In the genomic region with DNA sequence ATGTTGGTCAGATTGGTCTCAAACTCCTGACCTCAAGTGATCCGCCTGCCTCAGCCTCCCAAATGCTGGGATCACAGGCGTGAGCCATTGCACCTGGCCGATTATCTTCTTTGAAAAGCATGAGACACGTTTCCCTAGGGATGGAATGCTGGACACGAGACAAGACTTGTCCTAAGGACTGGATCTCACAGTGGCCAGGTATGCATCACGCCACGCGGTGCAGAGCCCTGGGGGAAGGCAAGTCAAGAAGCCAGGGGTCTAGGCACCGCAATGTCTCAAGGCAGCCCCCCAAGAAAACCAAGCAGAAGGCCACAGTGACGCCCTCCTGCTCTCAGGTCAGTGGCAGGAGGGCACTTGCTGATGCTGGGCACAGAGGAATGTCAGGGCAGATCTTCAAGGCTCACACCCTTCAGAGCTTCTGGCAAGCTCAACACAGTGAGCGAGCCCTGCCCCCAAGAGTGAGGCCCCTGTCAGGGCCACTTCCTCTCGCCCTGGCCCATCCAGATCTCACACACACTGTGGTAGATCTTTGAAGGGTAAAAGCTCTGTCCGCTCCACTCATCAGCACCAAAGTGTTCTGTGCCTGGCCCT, we compare ENCODE assay signal across 11 cellular contexts.
A peak's percentile ranks its signal among the peaks of the same experiment; 100 is the strongest.
DNase-seq lines count a peak whose midpoint lies in the region; ATAC-seq, FAIRE-seq and TF ChIP-seq lines count a peak whose summit lies in the region.
"Had no signal": no experiment of that assay in that cellular context is flagged by ENCODE, and none has a peak within 500 bp of the region (broad histone marks: within the 10 kb centered on the region; RNA-seq: fewer than 3 reads in every experiment).

No MANE protein-coding gene starts in this region.

- H3K4me1 ChIP-seq in skeletal muscle tissue (ENCODE audit: control insufficient read depth in 3 of 3, insufficient read depth in 3 of 3, low read length in 3 of 3) = peaks cover 37 to 59% (median 41%) of the 10 kb centered on the region in 3 donors

- no peak for FAIRE-seq in GM12892 (lab: Jason Lieb, UNC)

- H3K4me1 Mint-ChIP-seq in T-helper 1 cell treated with Interleukin-12 subunit alpha and Interleukin-12 subunit beta and Interleukin-4 antibody, amounts not matched to agents 30 μg/mL and 1 μg/mL, for 36 hours (ENCODE audit: low read depth) = peaks cover 60% of the 10 kb centered on the region
- peaks cover 49% of the 10 kb centered on the region for H3K4me1 Mint-ChIP-seq in activated T-helper 17 cell treated with anti-CD3 and anti-CD28 coated beads, Interleukin-2, amount 50 U/mL, for 72 hours

- no peak overlapping the region for H3K4me3 ChIP-seq in skeletal muscle tissue (ENCODE audit: low read length in 3 of 3)

- H3K9me3 ChIP-seq in skeletal muscle tissue (ENCODE audit: control insufficient read depth in 3 of 3, low read length in 3 of 3) = no peaks in the 10 kb centered on the region

- H3K27me3 Mint-ChIP-seq in T-helper 1 cell treated with Interleukin-12 subunit alpha and Interleukin-12 subunit beta and Interleukin-4 antibody, amounts not matched to agents 30 μg/mL and 1 μg/mL, for 36 hours (ENCODE audit: low read depth) = no peaks in the 10 kb centered on the region
- no peaks in the 10 kb centered on the region for H3K27me3 Mint-ChIP-seq in activated T-helper 17 cell treated with anti-CD3 and anti-CD28 coated beads, Interleukin-2, amount 50 U/mL, for 72 hours
- H3K27me3 Mint-ChIP-seq: stimulated activated naive B cell treated with anti-CD40 and anti-IgM and Interleukin-4, amounts not matched to agents 10 μg/mL and 1 μg/mL and 100 μg/mL, for 72 hours had no signal

- intact Hi-C loops in left ventricle myocardium superior (cut with micrococcal nuclease) = no loop called here

- DNase-seq in T-helper 1 cell (no peak), left ventricle myocardium superior (peak; percentile 61), KBM-7 (no peak), medulla oblongata (ENCODE audit: extremely low spot score) (no peak), GM12892 (ENCODE audit: insufficient read length) (no peak)
- DNase-seq: activated gamma-delta T cell treated with Interleukin-2 at 50 U/mL for 16 hours; stimulated activated naive B cell treated with anti-CD40 and anti-IgM and Interleukin-4, amounts not matched to agents 10 μg/mL and 1 μg/mL and 100 μg/mL, for 72 hours had no signal

- no peaks in the 10 kb centered on the region for H3K9me3 Mint-ChIP-seq in T-helper 1 cell treated with Interleukin-12 subunit alpha and Interleukin-12 subunit beta and Interleukin-4 antibody, amounts not matched to agents 30 μg/mL and 1 μg/mL, for 36 hours
- no peaks in the 10 kb centered on the region for H3K9me3 Mint-ChIP-seq in activated T-helper 17 cell treated with anti-CD3 and anti-CD28 coated beads, Interleukin-2, amount 50 U/mL, for 72 hours
- H3K9me3 Mint-ChIP-seq: stimulated activated naive B cell treated with anti-CD40 and anti-IgM and Interleukin-4, amounts not matched to agents 10 μg/mL and 1 μg/mL and 100 μg/mL, for 72 hours had no signal

- H3K27ac ChIP-seq in skeletal muscle tissue (ENCODE audit: low read depth, low read length) = peak overlapping the region; percentile 28
- H3K27ac ChIP-seq: 22Rv1 had no signal

- no peaks in the 10 kb centered on the region for H3K27me3 ChIP-seq in skeletal muscle tissue (ENCODE audit: control insufficient read depth in 3 of 3, insufficient read depth in 3 of 3, low read length in 3 of 3)

- peak overlapping the region; percentile 36 for H3K27ac Mint-ChIP-seq in T-helper 1 cell treated with Interleukin-12 subunit alpha and Interleukin-12 subunit beta and Interleukin-4 antibody, amounts not matched to agents 30 μg/mL and 1 μg/mL, for 36 hours
- peak overlapping the region; percentile 86 for H3K27ac Mint-ChIP-seq in activated T-helper 17 cell treated with anti-CD3 and anti-CD28 coated beads, Interleukin-2, amount 50 U/mL, for 72 hours

- H3K36me3 ChIP-seq in skeletal muscle tissue (ENCODE audit: control insufficient read depth in 3 of 3, insufficient read depth in 3 of 3, low read length in 3 of 3) = peaks cover 0 to 2% (median 2%) of the 10 kb centered on the region in 3 donors

- TF ChIP-seq POLR2A in GM12892 (IDR thresholded peaks at IDR 0.05; ENCODE audit: low read depth, low read length) = no peak

- peaks cover 12% of the 10 kb centered on the region for H3K36me3 Mint-ChIP-seq in T-helper 1 cell treated with Interleukin-12 subunit alpha and Interleukin-12 subunit beta and Interleukin-4 antibody, amounts not matched to agents 30 μg/mL and 1 μg/mL, for 36 hours (ENCODE audit: low read depth)
- H3K36me3 Mint-ChIP-seq in activated T-helper 17 cell treated with anti-CD3 and anti-CD28 coated beads, Interleukin-2, amount 50 U/mL, for 72 hours (ENCODE audit: low read depth) = peaks cover 57% of the 10 kb centered on the region

- in situ Hi-C loops in KBM-7 (cut with MboI; ENCODE audit: low pct_unique_long_range_greater_than_20kb, low sequenced_read_pairs) = no loop called here

- no peak for ATAC-seq in activated T-helper 17 cell treated with anti-CD3 and anti-CD28 coated beads, Interleukin-2, amount 50 U/mL, for 72 hours (replicated peaks)
- ATAC-seq in left ventricle myocardium superior = peak; percentile 62
- ATAC-seq: stimulated activated naive B cell treated with anti-CD40 and anti-IgM and Interleukin-4, amounts not matched to agents 10 μg/mL and 1 μg/mL and 100 μg/mL, for 72 hours had no signal

- H3K9ac ChIP-seq in skeletal muscle tissue (ENCODE audit: low read depth in 1 of 3, low read length in 3 of 3) = no peak overlapping the region

- H3K4me3 Mint-ChIP-seq in T-helper 1 cell treated with Interleukin-12 subunit alpha and Interleukin-12 subunit beta and Interleukin-4 antibody, amounts not matched to agents 30 μg/mL and 1 μg/mL, for 36 hours = no peak overlapping the region
- H3K4me3 Mint-ChIP-seq in activated T-helper 17 cell treated with anti-CD3 and anti-CD28 coated beads, Interleukin-2, amount 50 U/mL, for 72 hours = no peak overlapping the region
